Comparison of ENCODE assay signal across 8 cellular contexts in the genomic region with DNA sequence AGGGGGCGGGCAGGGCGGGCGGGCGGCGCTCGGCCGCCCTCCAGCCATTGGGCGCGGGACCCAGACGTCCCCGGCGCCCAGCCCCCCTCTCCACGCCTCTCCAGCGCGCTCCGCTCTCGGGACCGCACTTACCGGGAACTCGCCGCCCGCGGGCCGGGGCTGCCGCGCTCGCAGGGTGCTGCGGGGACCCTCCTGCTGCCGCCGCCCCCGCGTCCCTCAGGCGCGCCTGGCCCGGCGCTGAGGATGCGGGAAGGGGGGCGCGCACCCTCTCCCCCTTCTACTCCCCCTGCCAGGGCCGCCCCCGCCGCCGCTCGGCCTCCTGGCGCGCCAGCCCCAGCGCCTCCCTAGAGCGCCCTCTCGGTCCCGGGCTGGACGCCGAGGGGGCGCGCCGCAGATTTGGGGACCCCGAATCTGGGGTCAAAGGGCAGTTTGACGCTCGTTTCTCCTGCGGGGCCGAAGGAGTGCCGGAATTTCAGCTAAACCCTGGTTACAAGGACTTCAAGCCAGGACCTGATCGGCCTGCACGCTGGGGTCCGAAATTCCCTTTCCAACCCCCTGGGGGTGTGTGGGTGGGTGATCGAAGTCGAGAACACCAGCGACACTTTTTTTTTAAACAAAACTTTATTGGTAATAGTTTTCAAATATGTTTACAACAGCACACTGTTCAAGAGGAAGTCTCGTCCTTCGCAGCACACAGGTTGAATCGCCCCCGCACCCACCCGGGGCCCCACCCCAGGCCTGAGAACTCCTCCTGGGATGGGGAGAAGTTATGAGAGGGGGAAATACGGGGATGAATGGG. TPM values are rescaled to one million over a fixed set of nuclear protein-coding genes. Genes with fewer than 3 reads are reported as not detected.
A peak's percentile ranks its signal among the peaks of the same experiment; 100 is the strongest.
DNase-seq lines count a peak whose midpoint lies in the region; ATAC-seq, FAIRE-seq and TF ChIP-seq lines count a peak whose summit lies in the region.

No MANE protein-coding gene starts in this region.

- peak overlapping the region; percentile 99 for H3K4me2 ChIP-seq in GM23338

- ATAC-seq in GM23338 = peak; percentile 75

- H3K9me3 ChIP-seq in small intestine (ENCODE audit: control insufficient read depth, low read depth) = no peaks in the 10 kb centered on the region

- TF ChIP-seq CTCF in GM12864 (IDR thresholded peaks at IDR 0.05; ENCODE audit: low read depth, low read length, missing control alignments) = peak; percentile 18
- peak in 1 of 2 experiments; percentile 19; a peak in 1 of 4 replicates for TF ChIP-seq CTCF in GM23338 (conservative IDR thresholded peaks at IDR 0.05; ENCODE audit: low read depth in 2 of 2)
- TF ChIP-seq CTCF in LNCAP (IDR thresholded peaks at IDR 0.05) = peak; percentile 47
- TF ChIP-seq CTCF in astrocyte of the spinal cord (IDR thresholded peaks at IDR 0.05; ENCODE audit: low read depth, low read length) = peak; percentile 8

- peaks cover 8% of the 10 kb centered on the region for H3K4me1 ChIP-seq in GM23338 (ENCODE audit: insufficient read depth)
- no peaks in the 10 kb centered on the region for H3K4me1 ChIP-seq in small intestine (ENCODE audit: control insufficient read depth in 2 of 2, insufficient read depth in 1 of 2, low read depth in 1 of 2, low read length in 1 of 2)

- peaks cover 12% of the 10 kb centered on the region for H3K4me1 Mint-ChIP-seq in GM23338
- peaks cover 18% of the 10 kb centered on the region for H3K4me1 Mint-ChIP-seq in T-helper 1 cell treated with Interleukin-12 subunit alpha and Interleukin-12 subunit beta and Interleukin-4 antibody, amounts not matched to agents 30 μg/mL and 1 μg/mL, for 36 hours (ENCODE audit: low read depth)

- H3F3A ChIP-seq in GM23338 (replicated peaks; ENCODE audit: low read depth) = peaks cover 26% of the 10 kb centered on the region

- H3K36me3 Mint-ChIP-seq in GM23338 (ENCODE audit: low read depth) = peaks cover 28% of the 10 kb centered on the region
- peaks cover 17% of the 10 kb centered on the region for H3K36me3 Mint-ChIP-seq in T-helper 1 cell treated with Interleukin-12 subunit alpha and Interleukin-12 subunit beta and Interleukin-4 antibody, amounts not matched to agents 30 μg/mL and 1 μg/mL, for 36 hours (ENCODE audit: low read depth)

- no peak for DNase-seq in GM12864 (ENCODE audit: low read depth)
- peak; percentile 63 for DNase-seq in GM23338 (ENCODE audit: low spot score)
- DNase-seq in astrocyte of the spinal cord (ENCODE audit: low read depth, low spot score) = peak; percentile 60
- DNase-seq in iPS-NIHi7 (ENCODE audit: extremely low spot score) = peak; percentile 81
- DNase-seq in small intestine = peak; percentile 81
- no peak for DNase-seq in cortex of kidney (lab: John Stamatoyannopoulos, UW)

- in situ Hi-C loops in astrocyte of the spinal cord (cut with HindIII; ENCODE audit: low sequenced_read_pairs) = loop anchor here (25.0 kb wide), 1 partner anchor 204 kb away; the partner anchor contains the start of gene NANOS3

- peaks cover 23% of the 10 kb centered on the region for H3K27me3 Mint-ChIP-seq in GM23338 (ENCODE audit: insufficient read depth, low read depth, poor library complexity)
- no peaks in the 10 kb centered on the region for H3K27me3 Mint-ChIP-seq in T-helper 1 cell treated with Interleukin-12 subunit alpha and Interleukin-12 subunit beta and Interleukin-4 antibody, amounts not matched to agents 30 μg/mL and 1 μg/mL, for 36 hours (ENCODE audit: low read depth)

- H3K27ac Mint-ChIP-seq in GM23338 = no peak overlapping the region
- H3K27ac Mint-ChIP-seq in T-helper 1 cell treated with Interleukin-12 subunit alpha and Interleukin-12 subunit beta and Interleukin-4 antibody, amounts not matched to agents 30 μg/mL and 1 μg/mL, for 36 hours = peak overlapping the region; percentile 99

- peaks cover 15% of the 10 kb centered on the region for H3K9me3 Mint-ChIP-seq in GM23338
- H3K9me3 Mint-ChIP-seq in T-helper 1 cell treated with Interleukin-12 subunit alpha and Interleukin-12 subunit beta and Interleukin-4 antibody, amounts not matched to agents 30 μg/mL and 1 μg/mL, for 36 hours = peaks cover 8% of the 10 kb centered on the region

- 0 to 1% (median 0%) methylated on average over 31 to 62 of the region's 73 CpGs for WGBS in small intestine, 3 donors

- H3K4me3 ChIP-seq in GM12864 (ENCODE audit: low read depth, low read length) = peak overlapping the region; percentile 94
- peak overlapping the region; percentile 93 for H3K4me3 ChIP-seq in GM23338
- peak overlapping the region; percentile 70 for H3K4me3 ChIP-seq in astrocyte of the spinal cord (ENCODE audit: low read depth, low read length)
- peak overlapping the region; percentile 62 to 73 for H3K4me3 ChIP-seq in small intestine (ENCODE audit: low read depth in 1 of 2, low read length in 2 of 2)

- peaks cover 6% of the 10 kb centered on the region; the same call in 1 of the 2 replicates for H4K20me1 ChIP-seq in GM23338 (replicated peaks; ENCODE audit: insufficient read depth)

- H2AFZ ChIP-seq in GM23338 = peak overlapping the region; percentile 90

- H3K36me3 ChIP-seq in GM23338 (ENCODE audit: insufficient read depth) (peaks cover 9% of the 10 kb centered on the region; the same call in 1 of the 2 replicates), small intestine (ENCODE audit: control insufficient read depth in 2 of 2, insufficient read depth in 2 of 2, low read length in 2 of 2) (peaks cover 0 to 5% of the 10 kb centered on the region in 2 donors)

- H3K27me3 ChIP-seq in GM23338 (ENCODE audit: insufficient read depth) (peaks cover 21% of the 10 kb centered on the region), small intestine (ENCODE audit: control insufficient read depth in 2 of 2, insufficient read depth in 2 of 2, low read length in 2 of 2) (no peaks in the 10 kb centered on the region)

- peak overlapping the region; percentile 91 for H3K4me3 Mint-ChIP-seq in GM23338
- H3K4me3 Mint-ChIP-seq in T-helper 1 cell treated with Interleukin-12 subunit alpha and Interleukin-12 subunit beta and Interleukin-4 antibody, amounts not matched to agents 30 μg/mL and 1 μg/mL, for 36 hours = peak overlapping the region; percentile 99

- no peak for FAIRE-seq in small intestine (lab: Jason Lieb, UNC)

- no peaks in the 10 kb centered on the region for H3K79me2 ChIP-seq in GM23338 (replicated peaks; ENCODE audit: insufficient read depth)

- H3K27ac ChIP-seq in GM23338 (ENCODE audit: low read depth) (0 out of 2 replicates have a peak overlapping the region, but pooled peaks have one; percentile 55), small intestine (ENCODE audit: low read depth in 1 of 2, low read length in 1 of 2) (peak overlapping the region; percentile 71 to 85)

- H3K9me2 ChIP-seq in GM23338 (ENCODE audit: insufficient read depth) = no peaks in the 10 kb centered on the region

TF ChIP-seq in GM23338, 12 proteins besides CTCF, POLR2A, EP300 and RAD21 (continues in another document):
- no peak for TF ChIP-seq CREB1 (CRISPR knock-in tag; IDR thresholded peaks at IDR 0.05; ENCODE audit: low read depth)
- TF ChIP-seq, protein P1, sequence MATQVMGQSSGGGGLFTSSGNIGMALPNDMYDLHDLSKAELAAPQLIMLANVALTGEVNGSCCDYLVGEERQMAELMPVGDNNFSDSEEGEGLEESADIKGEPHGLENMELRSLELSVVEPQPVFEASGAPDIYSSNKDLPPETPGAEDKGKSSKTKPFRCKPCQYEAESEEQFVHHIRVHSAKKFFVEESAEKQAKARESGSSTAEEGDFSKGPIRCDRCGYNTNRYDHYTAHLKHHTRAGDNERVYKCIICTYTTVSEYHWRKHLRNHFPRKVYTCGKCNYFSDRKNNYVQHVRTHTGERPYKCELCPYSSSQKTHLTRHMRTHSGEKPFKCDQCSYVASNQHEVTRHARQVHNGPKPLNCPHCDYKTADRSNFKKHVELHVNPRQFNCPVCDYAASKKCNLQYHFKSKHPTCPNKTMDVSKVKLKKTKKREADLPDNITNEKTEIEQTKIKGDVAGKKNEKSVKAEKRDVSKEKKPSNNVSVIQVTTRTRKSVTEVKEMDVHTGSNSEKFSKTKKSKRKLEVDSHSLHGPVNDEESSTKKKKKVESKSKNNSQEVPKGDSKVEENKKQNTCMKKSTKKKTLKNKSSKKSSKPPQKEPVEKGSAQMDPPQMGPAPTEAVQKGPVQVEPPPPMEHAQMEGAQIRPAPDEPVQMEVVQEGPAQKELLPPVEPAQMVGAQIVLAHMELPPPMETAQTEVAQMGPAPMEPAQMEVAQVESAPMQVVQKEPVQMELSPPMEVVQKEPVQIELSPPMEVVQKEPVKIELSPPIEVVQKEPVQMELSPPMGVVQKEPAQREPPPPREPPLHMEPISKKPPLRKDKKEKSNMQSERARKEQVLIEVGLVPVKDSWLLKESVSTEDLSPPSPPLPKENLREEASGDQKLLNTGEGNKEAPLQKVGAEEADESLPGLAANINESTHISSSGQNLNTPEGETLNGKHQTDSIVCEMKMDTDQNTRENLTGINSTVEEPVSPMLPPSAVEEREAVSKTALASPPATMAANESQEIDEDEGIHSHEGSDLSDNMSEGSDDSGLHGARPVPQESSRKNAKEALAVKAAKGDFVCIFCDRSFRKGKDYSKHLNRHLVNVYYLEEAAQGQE (IDR thresholded peaks at IDR 0.05; ENCODE audit: unreplicated experiment) = no peak
- no peak for TF ChIP-seq ETS1 (IDR thresholded peaks at IDR 0.05)

RNA-seq across cellular contexts. Expression of gene SAMD1, which starts 0.7 kb away (rescaled TPM):
- 67.1 and 69.0 TPM in 2 replicates for total RNA-seq in GM23338 (2014; rRNA removed; shearing (Covaris generic))
- polyA plus RNA-seq in GM23338 (2016; fragmentation: Nextera tagmentation; extraction: Ambion mirVana) (32.2 and 38.1 TPM in 2 replicates), small intestine (10 to 100 TPM; 19.7 to 45.4 (median 29.2) TPM)

RNA-seq across cellular contexts. Expression of gene C19orf67, which starts 5.7 kb away (rescaled TPM):
- total RNA-seq in GM23338 (2014; rRNA removed; shearing (Covaris generic)) = not detected in 2 replicates
- 0.40 TPM in 1 of 2 replicates, not detected in the other for polyA plus RNA-seq in GM23338 (2016; fragmentation: Nextera tagmentation; extraction: Ambion mirVana)
- polyA plus RNA-seq in small intestine = not detected

RNA-seq across cellular contexts. Expression of gene MISP3, which starts 18.7 kb away (rescaled TPM):
- 1.9 and 7.8 TPM in 2 replicates for total RNA-seq in GM23338 (2014; rRNA removed; shearing (Covaris generic))
- polyA plus RNA-seq in GM23338 (2016; fragmentation: Nextera tagmentation; extraction: Ambion mirVana) (2.4 and 2.7 TPM in 2 replicates), small intestine (10 to 100 TPM; 13.8 to 60.4 (median 31.9) TPM)

RNA-seq across cellular contexts. Expression of gene PRKACA, which starts 26.3 kb away (rescaled TPM):
- total RNA-seq in GM23338 (2014; rRNA removed; shearing (Covaris generic)) = 25.7 and 31.3 TPM in 2 replicates
- polyA plus RNA-seq in GM23338 (2016; fragmentation: Nextera tagmentation; extraction: Ambion mirVana) = 12.3 and 13.0 TPM in 2 replicates
- 10 to 100 TPM; 34.7 to 51.3 (median 37.0) TPM for polyA plus RNA-seq in small intestine

RNA-seq across cellular contexts. Expression of gene PALM3, which starts 29.4 kb away (rescaled TPM):
- 40.2 and 45.8 TPM in 2 replicates for total RNA-seq in GM23338 (2014; rRNA removed; shearing (Covaris generic))
- polyA plus RNA-seq in GM23338 (2016; fragmentation: Nextera tagmentation; extraction: Ambion mirVana) = 16.6 and 19.6 TPM in 2 replicates
- polyA plus RNA-seq in small intestine = 10 to 100 TPM in 1 of 3 donors, 1 to 10 TPM in 2; 1.7 to 28.2 (median 3.5) TPM

Comparison
In these comparisons a context has a peak if more than half of its experiments do, and no peak if none do; other contexts are left out.
1. DNase-seq: peak in GM23338 (single experiment), astrocyte of the spinal cord (single experiment), iPS-NIHi7 (single experiment) and small intestine (single experiment); none in GM12864 (single experiment) and cortex of kidney (single experiment).
2. Peak in every context shown above with its lines, with median percentiles within 50 percentile points of each other: H3K4me3 ChIP-seq.